ENCODE assay signal across 23 cellular contexts in the genomic region with DNA sequence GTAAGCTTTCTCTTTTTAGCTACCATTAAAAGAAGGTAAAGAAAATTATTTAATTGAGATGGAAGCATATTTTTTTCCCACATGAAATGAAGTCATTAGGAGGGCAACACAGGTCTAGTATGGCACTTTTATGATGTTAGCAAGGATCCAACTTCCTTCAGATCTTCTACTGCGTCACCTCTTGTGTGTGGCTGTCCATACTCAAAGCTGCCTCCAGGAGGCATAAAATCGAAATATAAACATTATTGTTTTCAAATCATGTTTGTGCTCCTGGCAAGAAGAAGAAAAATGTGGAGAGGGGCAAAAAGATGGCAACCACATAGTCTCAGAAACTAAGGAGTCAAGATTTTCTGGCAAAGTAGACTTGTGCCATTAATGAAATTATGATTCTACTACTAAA.
"Had no signal": no experiment of that assay in that cellular context is flagged by ENCODE, and none has a peak within 500 bp of the region (broad histone marks: within the 10 kb centered on the region; RNA-seq: fewer than 3 reads in every experiment).

No MANE protein-coding gene starts in this region.

- H3K36me3 Mint-ChIP-seq: activated naive CD8-positive, alpha-beta T cell treated with anti-CD3 and anti-CD28 coated beads, Interleukin-2, amount 10 ng/mL, durations not matched to agents 7 days and 5 days; immature natural killer cell; naive thymus-derived CD4-positive, alpha-beta T cell had no signal

- H3K27ac ChIP-seq: cardiac muscle cell, hepatocyte, left lung, thoracic aorta, upper lobe of left lung had no signal

- DNase-seq: activated CD4-positive, alpha-beta memory T cell treated with anti-CD3 and anti-CD28 coated beads, Interleukin-2, amount 10 ng/mL, durations not matched to agents 7 days and 5 days; activated CD4-positive, alpha-beta T cell treated with anti-CD3 and anti-CD28 coated beads, Interleukin-2, amount 10 ng/mL, durations not matched to agents 24 days and 14 days; activated effector memory CD4-positive, alpha-beta T cell treated with Interleukin-2 at 50 U/mL for 16 hours; activated naive CD4-positive, alpha-beta T cell treated with anti-CD3 and anti-CD28 coated beads for 36 hours; activated naive CD8-positive, alpha-beta T cell treated with anti-CD3 and anti-CD28 coated beads, Interleukin-2, amount 10 ng/mL, durations not matched to agents 7 days and 5 days; activated T-cell treated with anti-CD3 and anti-CD28 coated beads, Interleukin-2, amount 50 U/mL, for 72 hours; amygdala; erythroblast; foreskin melanocyte; immature natural killer cell; left lung; naive thymus-derived CD4-positive, alpha-beta T cell; retina; stimulated activated CD4-positive, alpha-beta T cell treated with anti-CD3 and anti-CD28 coated beads, Interleukin-2, amount 100 ng/mL, for 48 hours; stimulated activated CD8-positive, alpha-beta memory T cell treated with anti-CD3 and anti-CD28 coated beads, Interleukin-4, amount 100 ng/mL, for 48 hours; stimulated activated naive CD4-positive, alpha-beta T cell; upper lobe of left lung had no signal

- H3K27me3 Mint-ChIP-seq: activated CD4-positive, alpha-beta memory T cell treated with anti-CD3 and anti-CD28 coated beads, Interleukin-2, amount 10 ng/mL, durations not matched to agents 7 days and 5 days; activated CD4-positive, alpha-beta T cell treated with anti-CD3 and anti-CD28 coated beads, Interleukin-2, amount 10 ng/mL, durations not matched to agents 24 days and 14 days; activated naive CD8-positive, alpha-beta T cell treated with anti-CD3 and anti-CD28 coated beads, Interleukin-2, amount 10 ng/mL, durations not matched to agents 7 days and 5 days; naive thymus-derived CD4-positive, alpha-beta T cell; progenitor cell of endocrine pancreas had no signal

- ATAC-seq: activated CD4-positive, CD25-positive, alpha-beta regulatory T cell treated with anti-CD3 and anti-CD28 coated beads, Interleukin-2, amount 50 U/mL, for 24 hours; activated T-cell treated with anti-CD3 and anti-CD28 coated beads, Interleukin-2, amount 50 U/mL, for 72 hours; left lung; naive thymus-derived CD4-positive, alpha-beta T cell had no signal

- H3K9me3 ChIP-seq: left lung, thoracic aorta, upper lobe of left lung had no signal

- H3K4me1 ChIP-seq: left lung, upper lobe of left lung had no signal

- H3K36me3 ChIP-seq: cardiac muscle cell, left lung, thoracic aorta, upper lobe of left lung had no signal

- H3K4me1 Mint-ChIP-seq: activated CD4-positive, alpha-beta memory T cell treated with anti-CD3 and anti-CD28 coated beads, Interleukin-2, amount 10 ng/mL, durations not matched to agents 7 days and 5 days; activated CD4-positive, alpha-beta T cell treated with anti-CD3 and anti-CD28 coated beads, Interleukin-2, amount 10 ng/mL, durations not matched to agents 24 days and 14 days; activated naive CD8-positive, alpha-beta T cell treated with anti-CD3 and anti-CD28 coated beads, Interleukin-2, amount 10 ng/mL, durations not matched to agents 7 days and 5 days; immature natural killer cell; naive thymus-derived CD4-positive, alpha-beta T cell had no signal

- H3K27me3 ChIP-seq: cardiac muscle cell, hepatocyte, left lung, upper lobe of left lung had no signal

- H3K79me2 ChIP-seq: hepatocyte had no signal

- H3K4me3 ChIP-seq: cardiac muscle cell, hepatocyte, left lung, thoracic aorta, upper lobe of left lung had no signal

- H2AFZ ChIP-seq: hepatocyte had no signal

- H3K4me2 ChIP-seq: hepatocyte had no signal

- FAIRE-seq: endometrium had no signal

- H3K4me3 Mint-ChIP-seq: activated CD4-positive, alpha-beta memory T cell treated with anti-CD3 and anti-CD28 coated beads, Interleukin-2, amount 10 ng/mL, durations not matched to agents 7 days and 5 days; activated CD4-positive, alpha-beta T cell treated with anti-CD3 and anti-CD28 coated beads, Interleukin-2, amount 10 ng/mL, durations not matched to agents 24 days and 14 days; activated naive CD4-positive, alpha-beta T cell treated with anti-CD3 and anti-CD28 coated beads for 36 hours; activated naive CD8-positive, alpha-beta T cell treated with anti-CD3 and anti-CD28 coated beads, Interleukin-2, amount 10 ng/mL, durations not matched to agents 7 days and 5 days; activated T-cell treated with anti-CD3 and anti-CD28 coated beads, Interleukin-2, amount 50 U/mL, for 72 hours; immature natural killer cell; naive thymus-derived CD4-positive, alpha-beta T cell had no signal

- H3K9me3 Mint-ChIP-seq: activated CD4-positive, alpha-beta memory T cell treated with anti-CD3 and anti-CD28 coated beads, Interleukin-2, amount 10 ng/mL, durations not matched to agents 7 days and 5 days; activated naive CD8-positive, alpha-beta T cell treated with anti-CD3 and anti-CD28 coated beads, Interleukin-2, amount 10 ng/mL, durations not matched to agents 7 days and 5 days had no signal

- H3K27ac Mint-ChIP-seq: activated CD4-positive, alpha-beta memory T cell treated with anti-CD3 and anti-CD28 coated beads, Interleukin-2, amount 10 ng/mL, durations not matched to agents 7 days and 5 days; activated CD4-positive, alpha-beta T cell treated with anti-CD3 and anti-CD28 coated beads, Interleukin-2, amount 10 ng/mL, durations not matched to agents 24 days and 14 days; activated naive CD4-positive, alpha-beta T cell treated with anti-CD3 and anti-CD28 coated beads for 36 hours; activated naive CD8-positive, alpha-beta T cell treated with anti-CD3 and anti-CD28 coated beads, Interleukin-2, amount 10 ng/mL, durations not matched to agents 7 days and 5 days; activated T-cell treated with anti-CD3 and anti-CD28 coated beads, Interleukin-2, amount 50 U/mL, for 72 hours; immature natural killer cell; naive thymus-derived CD4-positive, alpha-beta T cell; progenitor cell of endocrine pancreas had no signal
